ENCODE assay signal across 8 cellular contexts in the genomic region with DNA sequence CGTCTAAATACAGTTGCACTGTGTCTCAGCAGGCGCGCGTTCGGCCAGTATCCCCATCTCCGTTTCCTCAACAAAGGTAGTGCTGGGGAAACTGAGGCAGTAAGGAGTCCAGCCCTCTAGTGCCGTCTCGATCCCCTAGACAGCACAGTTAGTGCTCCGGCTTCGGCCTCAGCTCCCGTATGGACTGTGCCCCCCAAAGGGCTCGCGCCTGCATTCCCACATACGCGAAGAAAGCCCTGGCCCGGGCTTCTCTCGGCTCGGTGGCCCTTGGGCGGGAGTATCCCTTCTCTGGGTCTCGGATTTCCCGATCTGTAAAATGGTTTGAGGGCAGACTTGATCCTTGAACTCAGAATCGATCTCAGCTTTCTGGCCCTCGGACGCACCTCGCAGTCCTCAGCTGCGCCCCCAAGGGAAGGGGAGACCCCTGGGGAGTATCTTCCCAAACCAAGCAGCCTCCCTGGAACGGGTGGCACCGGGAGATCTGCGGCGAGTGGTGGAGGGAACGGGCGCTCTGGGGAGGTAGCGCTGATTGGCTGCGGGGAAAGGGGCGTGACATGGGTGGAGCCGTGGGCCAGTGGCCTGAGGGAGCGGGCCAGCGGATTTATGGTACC. TPM values are rescaled to one million over a fixed set of nuclear protein-coding genes. Genes with fewer than 3 reads are reported as not detected.
DNase-seq lines count a peak whose midpoint lies in the region; ATAC-seq and TF ChIP-seq lines count a peak whose summit lies in the region.

No MANE protein-coding gene starts in this region.

- peaks cover 6% of the 10 kb centered on the region for H3K27me3 Mint-ChIP-seq in activated CD4-positive, alpha-beta memory T cell treated with anti-CD3 and anti-CD28 coated beads for 36 hours

- peak overlapping the region; percentile 96 for H3K27ac Mint-ChIP-seq in activated CD4-positive, alpha-beta memory T cell treated with anti-CD3 and anti-CD28 coated beads for 36 hours

- in situ Hi-C loops in GM18951 (cut with MboI; ENCODE audit: low sequenced_read_pairs, unreplicated experiment): no loop called here

- no peaks in the 10 kb centered on the region for H3K27me3 ChIP-seq in lung (ENCODE audit: control insufficient read depth, insufficient read depth)

- H3K4me3 ChIP-seq in lung: peak overlapping the region; percentile 97

- peak overlapping the region; percentile 96 for H3K4me3 Mint-ChIP-seq in activated CD4-positive, alpha-beta memory T cell treated with anti-CD3 and anti-CD28 coated beads for 36 hours

- H3K36me3 Mint-ChIP-seq in activated CD4-positive, alpha-beta memory T cell treated with anti-CD3 and anti-CD28 coated beads for 36 hours: peaks cover 12% of the 10 kb centered on the region

- peak; percentile 60 for TF ChIP-seq POLR2A in GM18951 (IDR thresholded peaks at IDR 0.05; ENCODE audit: extremely low read depth, insufficient read depth, insufficient read length)

- H3K4me1 Mint-ChIP-seq in activated CD4-positive, alpha-beta memory T cell treated with anti-CD3 and anti-CD28 coated beads for 36 hours (ENCODE audit: low read depth): peaks cover 28% of the 10 kb centered on the region

- H3K9me3 Mint-ChIP-seq in activated CD4-positive, alpha-beta memory T cell treated with anti-CD3 and anti-CD28 coated beads for 36 hours: no peaks in the 10 kb centered on the region

- intact Hi-C loops in activated CD4-positive, alpha-beta memory T cell treated with anti-CD3 and anti-CD28 coated beads for 36 hours (cut with micrococcal nuclease): loop anchor here (1.0 to 5.0 kb wide), 6 partner anchors 71 to 1351 kb away; partner anchors contain the start of genes ARHGAP1, CD82, CRY2 and PHF21A

- DNase-seq in AG20443 (ENCODE audit: low spot score) (peak; percentile 93), NCI-H748 treated with DMSO at 0.1 percent for 48 hours (lab: John Stamatoyannopoulos, UW) (peak; percentile 80), lung (ENCODE audit: low spot score) (peak; percentile 87)
- peak; percentile 83 for DNase-seq in activated CD4-positive, alpha-beta memory T cell treated with anti-CD3 and anti-CD28 coated beads for 36 hours
- DNase-seq in effector CD8-positive, alpha-beta T cell (lab: John Stamatoyannopoulos, UW): peak; percentile 42
- peak; percentile 18 to 61 (median 40) for DNase-seq in stimulated activated CD4-positive, alpha-beta T cell treated with anti-CD3 and anti-CD28 coated beads, TNF-alpha, amount 100 ng/mL, for 48 hours (ENCODE audit: low read depth in 3 of 3)

- H3K9me3 ChIP-seq in lung (ENCODE audit: control insufficient read depth in 2 of 2, insufficient read depth in 1 of 2, low read length in 1 of 2): no peaks in the 10 kb centered on the region

- H3K36me3 ChIP-seq in lung (ENCODE audit: control insufficient read depth in 2 of 2, insufficient read depth in 2 of 2, low read length in 2 of 2): peaks cover 7 to 23% of the 10 kb centered on the region in 2 donors

- POLR2A ChIA-PET in activated CD4-positive, alpha-beta memory T cell treated with anti-CD3 and anti-CD28 coated beads for 36 hours (lab: Charles Lee): interaction anchor here (0.7 to 2.2 kb wide), 6 partner anchors 9 to 320 kb away, joined by 3 to 7 read pairs (median 4); partner anchors contain the start of gene CRY2

- no peaks in the 10 kb centered on the region for H3K4me1 ChIP-seq in lung (ENCODE audit: control insufficient read depth in 2 of 2, insufficient read depth in 2 of 2, low read length in 2 of 2)

- no peak for TF ChIP-seq CTCF in lung (IDR thresholded peaks at IDR 0.05; ENCODE audit: control extremely low read depth, extremely low read depth)

- peak overlapping the region; percentile 94 to 95 for H3K27ac ChIP-seq in lung (ENCODE audit: low read depth in 1 of 2, low read length in 1 of 2)

- 0 to 1% methylated on average over 38 of the region's 38 CpGs for WGBS in lung, 2 donors

- CTCF ChIA-PET in activated CD4-positive, alpha-beta memory T cell treated with anti-CD3 and anti-CD28 coated beads for 36 hours (lab: Charles Lee): interaction anchor here (0.6 to 2.2 kb wide), 7 partner anchors 59 to 320 kb away, joined by 3 to 7 read pairs (median 4); no protein-coding TSS in a partner anchor

- ATAC-seq in HG03565 (IDR thresholded peaks at IDR 0.05; ENCODE audit: unreplicated experiment) (peak; percentile 27), lung (ENCODE audit: insufficient read depth, low FRiP score) (peak; percentile 54)

RNA-seq across cellular contexts. Expression of gene PEX16, which starts 0.8 kb away (rescaled TPM):
- 10 to 100 TPM; 28.2 to 34.6 TPM for total RNA-seq in activated CD4-positive, alpha-beta memory T cell treated with anti-CD3 and anti-CD28 coated beads for 36 hours
- total RNA-seq in lung: 10 to 100 TPM; 14.2 to 34.8 TPM
- polyA plus RNA-seq in lung: 10 to 100 TPM; 36.9 to 38.2 TPM

RNA-seq across cellular contexts. Expression of gene LARGE2, which starts 4.0 kb away (rescaled TPM):
- total RNA-seq in activated CD4-positive, alpha-beta memory T cell treated with anti-CD3 and anti-CD28 coated beads for 36 hours: 1 to 10 TPM; 1.1 to 1.6 TPM
- total RNA-seq in lung: 10 to 100 TPM in 1 of 2 donors, 1 to 10 TPM in 1; 2.4 to 16.3 TPM
- polyA plus RNA-seq in lung: 10 to 100 TPM; 12.8 to 18.4 TPM

RNA-seq across cellular contexts. Expression of gene FREY1, which starts 11.4 kb away (rescaled TPM):
- total RNA-seq in activated CD4-positive, alpha-beta memory T cell treated with anti-CD3 and anti-CD28 coated beads for 36 hours: under 1 TPM; 0.73 to 0.88 TPM
- under 1 TPM; 0.51 to 0.67 TPM for total RNA-seq in lung
- polyA plus RNA-seq in lung: under 1 TPM; 0.15 to 0.28 TPM

RNA-seq across cellular contexts. Expression of gene MAPK8IP1, which starts 33.0 kb away (rescaled TPM):
- total RNA-seq in activated CD4-positive, alpha-beta memory T cell treated with anti-CD3 and anti-CD28 coated beads for 36 hours: under 1 TPM; 0.43 to 0.58 TPM
- 10 to 100 TPM in 1 of 2 donors, 1 to 10 TPM in 1; 5.1 to 15.4 TPM for total RNA-seq in lung
- polyA plus RNA-seq in lung: 1 to 10 TPM; 4.7 to 6.3 TPM

Comparison
In these comparisons a context has a peak if more than half of its experiments do, and no peak if none do; other contexts are left out.
1. Peak in every context shown above with its lines: DNase-seq, ATAC-seq, H3K4me3 ChIP-seq and H3K27ac ChIP-seq.
2. DNase-seq: peak in every context shown above with its lines; median percentile 93 in AG20443; 87 in lung; 83 in activated CD4-positive, alpha-beta memory T cell treated with anti-CD3 and anti-CD28 coated beads for 36 hours; 80 in NCI-H748 treated with DMSO at 0.1 percent for 48 hours; 42 in effector CD8-positive, alpha-beta T cell; 40 in stimulated activated CD4-positive, alpha-beta T cell treated with anti-CD3 and anti-CD28 coated beads, TNF-alpha, amount 100 ng/mL, for 48 hours.